9 cellular contexts compared by ENCODE assay signal in the genomic region with DNA sequence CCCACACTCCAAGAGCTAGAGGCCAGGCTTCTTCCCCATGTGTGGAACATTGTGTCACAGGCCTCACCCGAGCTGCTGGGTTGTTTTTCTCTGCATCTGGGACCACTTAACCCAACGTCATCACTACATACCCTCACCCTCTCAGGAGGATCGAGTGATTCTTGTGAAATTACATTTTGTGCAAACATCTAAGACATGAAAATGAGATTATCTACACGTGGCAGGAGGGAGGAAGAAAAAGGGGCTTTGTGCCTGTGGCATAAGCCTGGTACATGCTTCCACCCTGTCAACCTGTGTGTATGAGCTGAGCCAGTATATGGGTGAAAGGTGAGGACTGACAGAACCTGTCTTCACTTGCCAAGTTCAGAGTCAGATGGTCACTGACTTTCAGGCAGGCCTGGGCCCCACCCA. TPM values are rescaled to one million over a fixed set of nuclear protein-coding genes. Genes with fewer than 3 reads are reported as not detected.
DNase-seq lines count a peak whose midpoint lies in the region; ATAC-seq and TF ChIP-seq lines count a peak whose summit lies in the region.
"Had no signal": no experiment of that assay in that cellular context is flagged by ENCODE, and none has a peak within 500 bp of the region (broad histone marks: within the 10 kb centered on the region; RNA-seq: fewer than 3 reads in every experiment).

No MANE protein-coding gene starts in this region.

- H3K4me3 ChIP-seq in iPS-20b (ENCODE audit: low read length) (peak overlapping the region; percentile 97; the same call in 1 of the 2 replicates), stomach (peak overlapping the region in 3 of 4 donors; percentile 57 to 88 (median 75))

- WGBS in stomach, 5 donors = 26 to 44% (median 38%) methylated on average over 4 of the region's 4 CpGs

- peak; percentile 22 for DNase-seq in DMS53 (lab: John Stamatoyannopoulos, UW)
- DNase-seq in DMS53 treated with DMSO at 0.1 percent for 48 hours (lab: John Stamatoyannopoulos, UW; ENCODE audit: unreplicated experiment) = no peak
- DNase-seq in activated naive CD8-positive, alpha-beta T cell treated with anti-CD3 and anti-CD28 coated beads, Interleukin-2, amount 50 U/mL, for 24 hours = no peak
- DNase-seq in stomach = no peak
- no peak for DNase-seq in cortex of kidney (lab: John Stamatoyannopoulos, UW)
- DNase-seq in activated CD8-positive, alpha-beta memory T cell treated with anti-CD3 and anti-CD28 coated beads, Interleukin-2, amount 50 U/mL, for 4 hours = no peak
- DNase-seq: aorta had no signal

- H3K27me3 Mint-ChIP-seq in activated naive CD8-positive, alpha-beta T cell treated with anti-CD3 and anti-CD28 coated beads, Interleukin-2, amount 50 U/mL, for 24 hours = no peaks in the 10 kb centered on the region

- H3K27ac ChIP-seq in iPS-20b (ENCODE audit: low read length) (no peak overlapping the region), stomach (peak overlapping the region in 4 of 5 donors; percentile 96 to 99 (median 99))

- H3K4me1 ChIP-seq in iPS-20b (ENCODE audit: insufficient read depth, low read length) (peaks cover 10% of the 10 kb centered on the region; the same call in 1 of the 2 replicates), stomach (peaks cover 15 to 45% (median 34%) of the 10 kb centered on the region in 4 donors)

- TF ChIP-seq POLR2A in stomach (IDR thresholded peaks at IDR 0.05) = no peak

- no peak for ATAC-seq in activated naive CD8-positive, alpha-beta T cell treated with anti-CD3 and anti-CD28 coated beads, Interleukin-2, amount 50 U/mL, for 24 hours
- ATAC-seq in HG03039 (IDR thresholded peaks at IDR 0.05; ENCODE audit: unreplicated experiment) = no peak

- peaks cover 12% of the 10 kb centered on the region for H3K27me3 ChIP-seq in iPS-20b (ENCODE audit: insufficient read depth, low read length)
- H3K27me3 ChIP-seq in stomach = no peaks in the 10 kb centered on the region

- H3K9me3 ChIP-seq in iPS-20b (ENCODE audit: insufficient read depth, low read depth, low read length) = no peaks in the 10 kb centered on the region
- no peaks in the 10 kb centered on the region for H3K9me3 ChIP-seq in stomach

- peak overlapping the region; percentile 95 for H3K27ac Mint-ChIP-seq in activated naive CD8-positive, alpha-beta T cell treated with anti-CD3 and anti-CD28 coated beads, Interleukin-2, amount 50 U/mL, for 24 hours

- H3K9me3 Mint-ChIP-seq in activated naive CD8-positive, alpha-beta T cell treated with anti-CD3 and anti-CD28 coated beads, Interleukin-2, amount 50 U/mL, for 24 hours = no peaks in the 10 kb centered on the region

- H3K36me3 ChIP-seq in iPS-20b (ENCODE audit: insufficient read depth, low read depth, low read length) (peaks cover 25% of the 10 kb centered on the region), stomach (peaks cover 19 to 29% (median 28%) of the 10 kb centered on the region in 4 donors)

- H3K9ac ChIP-seq in iPS-20b (ENCODE audit: low read depth, low read length) = no peak overlapping the region; the same call in 1 of the 2 replicates

- TF ChIP-seq CTCF in stomach (IDR thresholded peaks at IDR 0.05) = no peak

- H3K36me3 Mint-ChIP-seq in activated naive CD8-positive, alpha-beta T cell treated with anti-CD3 and anti-CD28 coated beads, Interleukin-2, amount 50 U/mL, for 24 hours (ENCODE audit: low read depth) = peaks cover 30% of the 10 kb centered on the region

- intact Hi-C loops in stomach (cut with DNase I; ENCODE audit: low total_unique reads) = no loop called here

- H3K4me3 Mint-ChIP-seq in activated naive CD8-positive, alpha-beta T cell treated with anti-CD3 and anti-CD28 coated beads, Interleukin-2, amount 50 U/mL, for 24 hours = peak overlapping the region; percentile 99

- TF ChIP-seq EP300 in stomach (IDR thresholded peaks at IDR 0.05) = no peak

- H3K4me1 Mint-ChIP-seq in activated naive CD8-positive, alpha-beta T cell treated with anti-CD3 and anti-CD28 coated beads, Interleukin-2, amount 50 U/mL, for 24 hours = peaks cover 27% of the 10 kb centered on the region

RNA-seq across cellular contexts. Expression of gene CPT2, which starts 1.6 kb away (rescaled TPM):
- 100 to 1,000 TPM in 1 of 5 donors, 10 to 100 TPM in 3, 1 to 10 TPM in 1; 2.3 to 221 (median 24.2) TPM for total RNA-seq in stomach
- 10 to 100 TPM; 12.3 to 30.5 (median 14.6) TPM for polyA plus RNA-seq in stomach

RNA-seq across cellular contexts. Expression of gene CZIB, which starts 22.2 kb away (rescaled TPM):
- total RNA-seq in stomach = 10 to 100 TPM; 31.6 to 52.7 (median 38.0) TPM
- 10 to 100 TPM; 60.8 to 78.8 (median 74.9) TPM for polyA plus RNA-seq in stomach

RNA-seq across cellular contexts. Expression of gene MAGOH, which starts 40.1 kb away (rescaled TPM):
- total RNA-seq in stomach = 10 to 100 TPM in 3 of 5 donors, 1 to 10 TPM in 2; 2.9 to 58.3 (median 25.5) TPM
- 100 to 1,000 TPM in 1 of 3 donors, 10 to 100 TPM in 2; 73.3 to 105 (median 81.9) TPM for polyA plus RNA-seq in stomach

RNA-seq across cellular contexts. Expression of gene SLC1A7, which starts 55.8 kb away (rescaled TPM):
- under 1 TPM in 2 of 5 donors, not detected in 3; 0.29 to 0.45 TPM for total RNA-seq in stomach
- under 1 TPM in 1 of 3 donors, not detected in 2; 0.08 TPM for polyA plus RNA-seq in stomach
